ENCODE assay signal across 1 cellular context in the genomic region with DNA sequence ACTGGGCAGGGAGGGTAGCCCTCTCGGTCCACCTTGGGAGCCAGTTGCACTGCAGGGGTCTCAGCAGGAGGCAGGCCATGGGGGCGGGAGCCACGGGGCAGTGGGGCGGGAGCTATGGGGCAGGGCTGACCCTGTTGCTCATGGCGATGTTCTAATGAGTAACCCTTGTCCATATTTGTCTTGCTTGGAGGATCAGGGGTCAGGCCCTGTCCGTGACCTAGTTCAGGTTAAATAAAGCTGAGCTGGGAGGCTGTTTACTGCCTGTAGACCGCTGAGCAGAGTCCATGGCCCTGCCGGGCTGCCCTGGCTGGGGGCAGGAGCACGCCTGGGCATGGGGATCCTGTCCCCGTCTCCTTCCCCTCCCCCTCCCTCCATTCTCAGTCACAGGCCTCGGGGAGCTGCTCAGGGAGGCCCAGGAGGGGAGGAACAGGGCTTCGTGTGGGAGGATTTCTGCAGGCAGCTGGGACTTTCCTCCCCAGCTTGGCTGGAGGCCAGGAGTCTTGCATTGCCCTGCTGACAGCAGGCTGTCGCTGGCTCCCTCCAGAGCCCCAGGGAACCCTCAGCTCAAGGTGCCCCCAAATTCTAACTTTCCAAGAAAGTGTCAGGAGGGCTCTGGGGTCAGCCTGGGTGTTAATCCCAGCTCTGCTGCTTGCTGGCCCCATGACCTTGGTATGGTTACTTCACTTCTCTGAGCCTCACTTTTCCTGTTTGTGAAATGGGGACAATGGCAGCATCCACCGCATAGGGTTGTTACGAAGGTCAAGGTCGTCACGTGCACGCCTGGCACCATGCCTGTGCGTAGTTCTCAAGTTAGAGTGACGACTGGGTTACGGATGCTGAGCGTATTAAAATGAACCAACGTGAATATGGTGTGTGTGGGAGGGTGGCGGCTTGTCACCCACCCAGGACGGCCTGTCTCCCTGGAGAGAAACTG.
TF ChIP-seq lines count a peak whose summit lies in the region.

No MANE protein-coding gene starts in this region.

TF ChIP-seq in HepG2, 621 proteins besides CTCF, POLR2A, EP300 and RAD21 (continued from another document and continues in another):
- TF ChIP-seq, protein P1, sequence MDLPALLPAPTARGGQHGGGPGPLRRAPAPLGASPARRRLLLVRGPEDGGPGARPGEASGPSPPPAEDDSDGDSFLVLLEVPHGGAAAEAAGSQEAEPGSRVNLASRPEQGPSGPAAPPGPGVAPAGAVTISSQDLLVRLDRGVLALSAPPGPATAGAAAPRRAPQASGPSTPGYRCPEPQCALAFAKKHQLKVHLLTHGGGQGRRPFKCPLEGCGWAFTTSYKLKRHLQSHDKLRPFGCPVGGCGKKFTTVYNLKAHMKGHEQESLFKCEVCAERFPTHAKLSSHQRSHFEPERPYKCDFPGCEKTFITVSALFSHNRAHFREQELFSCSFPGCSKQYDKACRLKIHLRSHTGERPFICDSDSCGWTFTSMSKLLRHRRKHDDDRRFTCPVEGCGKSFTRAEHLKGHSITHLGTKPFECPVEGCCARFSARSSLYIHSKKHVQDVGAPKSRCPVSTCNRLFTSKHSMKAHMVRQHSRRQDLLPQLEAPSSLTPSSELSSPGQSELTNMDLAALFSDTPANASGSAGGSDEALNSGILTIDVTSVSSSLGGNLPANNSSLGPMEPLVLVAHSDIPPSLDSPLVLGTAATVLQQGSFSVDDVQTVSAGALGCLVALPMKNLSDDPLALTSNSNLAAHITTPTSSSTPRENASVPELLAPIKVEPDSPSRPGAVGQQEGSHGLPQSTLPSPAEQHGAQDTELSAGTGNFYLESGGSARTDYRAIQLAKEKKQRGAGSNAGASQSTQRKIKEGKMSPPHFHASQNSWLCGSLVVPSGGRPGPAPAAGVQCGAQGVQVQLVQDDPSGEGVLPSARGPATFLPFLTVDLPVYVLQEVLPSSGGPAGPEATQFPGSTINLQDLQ (CRISPR knock-in tag; IDR thresholded peaks at IDR 0.05), result no peak; the same call in 1 of the 2 replicates
- TF ChIP-seq, protein P2, sequence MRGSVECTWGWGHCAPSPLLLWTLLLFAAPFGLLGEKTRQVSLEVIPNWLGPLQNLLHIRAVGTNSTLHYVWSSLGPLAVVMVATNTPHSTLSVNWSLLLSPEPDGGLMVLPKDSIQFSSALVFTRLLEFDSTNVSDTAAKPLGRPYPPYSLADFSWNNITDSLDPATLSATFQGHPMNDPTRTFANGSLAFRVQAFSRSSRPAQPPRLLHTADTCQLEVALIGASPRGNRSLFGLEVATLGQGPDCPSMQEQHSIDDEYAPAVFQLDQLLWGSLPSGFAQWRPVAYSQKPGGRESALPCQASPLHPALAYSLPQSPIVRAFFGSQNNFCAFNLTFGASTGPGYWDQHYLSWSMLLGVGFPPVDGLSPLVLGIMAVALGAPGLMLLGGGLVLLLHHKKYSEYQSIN (CRISPR knock-in tag; IDR thresholded peaks at IDR 0.05; ENCODE audit: borderline replicate concordance), result no peak
- TF ChIP-seq, protein P3, sequence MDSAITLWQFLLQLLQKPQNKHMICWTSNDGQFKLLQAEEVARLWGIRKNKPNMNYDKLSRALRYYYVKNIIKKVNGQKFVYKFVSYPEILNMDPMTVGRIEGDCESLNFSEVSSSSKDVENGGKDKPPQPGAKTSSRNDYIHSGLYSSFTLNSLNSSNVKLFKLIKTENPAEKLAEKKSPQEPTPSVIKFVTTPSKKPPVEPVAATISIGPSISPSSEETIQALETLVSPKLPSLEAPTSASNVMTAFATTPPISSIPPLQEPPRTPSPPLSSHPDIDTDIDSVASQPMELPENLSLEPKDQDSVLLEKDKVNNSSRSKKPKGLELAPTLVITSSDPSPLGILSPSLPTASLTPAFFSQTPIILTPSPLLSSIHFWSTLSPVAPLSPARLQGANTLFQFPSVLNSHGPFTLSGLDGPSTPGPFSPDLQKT (CRISPR knock-in tag; IDR thresholded peaks at IDR 0.05; ENCODE audit: borderline replicate concordance), result no peak
- TF ChIP-seq SIN3B (IDR thresholded peaks at IDR 0.05; ENCODE audit: low read length), result no peak
- TF ChIP-seq ZSCAN31 (CRISPR knock-in tag; IDR thresholded peaks at IDR 0.05; ENCODE audit: low read depth), result peak; percentile 59
- peak; percentile 80 for TF ChIP-seq JUN (CRISPR knock-in tag; IDR thresholded peaks at IDR 0.05)
- TF ChIP-seq CENPT (CRISPR knock-in tag; IDR thresholded peaks at IDR 0.05; ENCODE audit: low read depth), result no peak
- TF ChIP-seq POGZ (CRISPR knock-in tag; IDR thresholded peaks at IDR 0.05), result peak; percentile 47; the same call in 1 of the 2 replicates
- TF ChIP-seq ZNF501 (CRISPR knock-in tag; IDR thresholded peaks at IDR 0.05), result peak; percentile 94
- TF ChIP-seq, protein P4, sequence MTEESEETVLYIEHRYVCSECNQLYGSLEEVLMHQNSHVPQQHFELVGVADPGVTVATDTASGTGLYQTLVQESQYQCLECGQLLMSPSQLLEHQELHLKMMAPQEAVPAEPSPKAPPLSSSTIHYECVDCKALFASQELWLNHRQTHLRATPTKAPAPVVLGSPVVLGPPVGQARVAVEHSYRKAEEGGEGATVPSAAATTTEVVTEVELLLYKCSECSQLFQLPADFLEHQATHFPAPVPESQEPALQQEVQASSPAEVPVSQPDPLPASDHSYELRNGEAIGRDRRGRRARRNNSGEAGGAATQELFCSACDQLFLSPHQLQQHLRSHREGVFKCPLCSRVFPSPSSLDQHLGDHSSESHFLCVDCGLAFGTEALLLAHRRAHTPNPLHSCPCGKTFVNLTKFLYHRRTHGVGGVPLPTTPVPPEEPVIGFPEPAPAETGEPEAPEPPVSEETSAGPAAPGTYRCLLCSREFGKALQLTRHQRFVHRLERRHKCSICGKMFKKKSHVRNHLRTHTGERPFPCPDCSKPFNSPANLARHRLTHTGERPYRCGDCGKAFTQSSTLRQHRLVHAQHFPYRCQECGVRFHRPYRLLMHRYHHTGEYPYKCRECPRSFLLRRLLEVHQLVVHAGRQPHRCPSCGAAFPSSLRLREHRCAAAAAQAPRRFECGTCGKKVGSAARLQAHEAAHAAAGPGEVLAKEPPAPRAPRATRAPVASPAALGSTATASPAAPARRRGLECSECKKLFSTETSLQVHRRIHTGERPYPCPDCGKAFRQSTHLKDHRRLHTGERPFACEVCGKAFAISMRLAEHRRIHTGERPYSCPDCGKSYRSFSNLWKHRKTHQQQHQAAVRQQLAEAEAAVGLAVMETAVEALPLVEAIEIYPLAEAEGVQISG (CRISPR knock-in tag; IDR thresholded peaks at IDR 0.05), result peak; percentile 92
- no peak; the same call in 1 of the 2 replicates for TF ChIP-seq ZNF703 (CRISPR knock-in tag; IDR thresholded peaks at IDR 0.05; ENCODE audit: borderline replicate concordance)
- TF ChIP-seq JUNB (CRISPR knock-in tag; IDR thresholded peaks at IDR 0.05; ENCODE audit: borderline replicate concordance), result no peak
- TF ChIP-seq ZNF7 (CRISPR knock-in tag; IDR thresholded peaks at IDR 0.05), result no peak
- TF ChIP-seq TCF7L2 (IDR thresholded peaks at IDR 0.05; ENCODE audit: low read depth, low read length), result no peak
- TF ChIP-seq SMAD9 (CRISPR knock-in tag; IDR thresholded peaks at IDR 0.05), result no peak
- TF ChIP-seq ZNF441 (CRISPR knock-in tag; IDR thresholded peaks at IDR 0.05; ENCODE audit: borderline replicate concordance), result peak; percentile 29; the same call in 1 of the 2 replicates
- no peak for TF ChIP-seq PHB2 (IDR thresholded peaks at IDR 0.05; ENCODE audit: partially characterized antibody)
- TF ChIP-seq YY1 (IDR thresholded peaks at IDR 0.05; ENCODE audit: insufficient read depth, insufficient replicate concordance, low read depth, low read length), result peak; percentile 44
- TF ChIP-seq, protein P5, sequence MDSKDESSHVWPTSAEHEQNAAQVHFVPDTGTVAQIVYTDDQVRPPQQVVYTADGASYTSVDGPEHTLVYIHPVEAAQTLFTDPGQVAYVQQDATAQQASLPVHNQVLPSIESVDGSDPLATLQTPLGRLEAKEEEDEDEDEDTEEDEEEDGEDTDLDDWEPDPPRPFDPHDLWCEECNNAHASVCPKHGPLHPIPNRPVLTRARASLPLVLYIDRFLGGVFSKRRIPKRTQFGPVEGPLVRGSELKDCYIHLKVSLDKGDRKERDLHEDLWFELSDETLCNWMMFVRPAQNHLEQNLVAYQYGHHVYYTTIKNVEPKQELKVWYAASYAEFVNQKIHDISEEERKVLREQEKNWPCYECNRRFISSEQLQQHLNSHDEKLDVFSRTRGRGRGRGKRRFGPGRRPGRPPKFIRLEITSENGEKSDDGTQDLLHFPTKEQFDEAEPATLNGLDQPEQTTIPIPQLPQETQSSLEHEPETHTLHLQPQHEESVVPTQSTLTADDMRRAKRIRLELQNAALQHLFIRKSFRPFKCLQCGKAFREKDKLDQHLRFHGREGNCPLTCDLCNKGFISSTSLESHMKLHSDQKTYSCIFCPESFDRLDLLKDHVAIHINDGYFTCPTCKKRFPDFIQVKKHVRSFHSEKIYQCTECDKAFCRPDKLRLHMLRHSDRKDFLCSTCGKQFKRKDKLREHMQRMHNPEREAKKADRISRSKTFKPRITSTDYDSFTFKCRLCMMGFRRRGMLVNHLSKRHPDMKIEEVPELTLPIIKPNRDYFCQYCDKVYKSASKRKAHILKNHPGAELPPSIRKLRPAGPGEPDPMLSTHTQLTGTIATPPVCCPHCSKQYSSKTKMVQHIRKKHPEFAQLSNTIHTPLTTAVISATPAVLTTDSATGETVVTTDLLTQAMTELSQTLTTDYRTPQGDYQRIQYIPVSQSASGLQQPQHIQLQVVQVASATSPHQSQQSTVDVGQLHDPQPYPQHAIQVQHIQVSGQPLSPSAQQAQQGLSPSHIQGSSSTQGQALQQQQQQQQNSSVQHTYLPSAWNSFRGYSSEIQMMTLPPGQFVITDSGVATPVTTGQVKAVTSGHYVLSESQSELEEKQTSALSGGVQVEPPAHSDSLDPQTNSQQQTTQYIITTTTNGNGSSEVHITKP (CRISPR knock-in tag; IDR thresholded peaks at IDR 0.05; ENCODE audit: low read depth), result 0 out of 2 replicates have a peak, but pooled peaks have one; percentile 40
- TF ChIP-seq, protein P6, sequence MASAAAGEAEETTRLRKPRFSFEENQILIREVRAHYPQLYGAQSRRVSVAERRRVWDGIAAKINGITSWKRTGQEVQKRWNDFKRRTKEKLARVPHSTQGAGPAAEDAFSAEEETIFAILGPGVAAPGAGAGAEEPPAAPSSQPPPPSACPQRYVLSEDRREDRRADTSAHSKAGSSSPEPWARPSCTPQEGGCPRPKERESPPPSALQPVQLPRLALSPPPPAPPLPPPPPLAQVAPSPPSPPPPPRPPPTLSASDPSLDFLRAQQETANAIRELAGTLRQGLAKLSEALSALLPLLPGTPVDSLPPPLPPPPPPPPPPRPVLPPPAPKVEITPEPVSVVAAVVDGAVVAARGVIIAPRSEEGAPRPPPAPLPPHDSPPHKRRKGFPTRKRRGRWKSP (CRISPR knock-in tag; IDR thresholded peaks at IDR 0.05), result peak; percentile 90
- TF ChIP-seq ZNF589 (CRISPR knock-in tag; conservative IDR thresholded peaks at IDR 0.05), result no peak
- peak; percentile 63; the same call in 1 of the 2 replicates for TF ChIP-seq ZSCAN12 (CRISPR knock-in tag; IDR thresholded peaks at IDR 0.05)
- peak; percentile 96 for TF ChIP-seq ZBTB7B (CRISPR knock-in tag; IDR thresholded peaks at IDR 0.05)
- peak; percentile 74 for TF ChIP-seq U2AF1 (optimal IDR thresholded peaks at IDR 0.05; ENCODE audit: low read depth, low read length)
- no peak for TF ChIP-seq ATF7 (IDR thresholded peaks at IDR 0.05)
- peak; percentile 50; the same call in 1 of the 2 replicates for TF ChIP-seq ATF7 (CRISPR knock-in tag; IDR thresholded peaks at IDR 0.05)
- TF ChIP-seq, protein P7, sequence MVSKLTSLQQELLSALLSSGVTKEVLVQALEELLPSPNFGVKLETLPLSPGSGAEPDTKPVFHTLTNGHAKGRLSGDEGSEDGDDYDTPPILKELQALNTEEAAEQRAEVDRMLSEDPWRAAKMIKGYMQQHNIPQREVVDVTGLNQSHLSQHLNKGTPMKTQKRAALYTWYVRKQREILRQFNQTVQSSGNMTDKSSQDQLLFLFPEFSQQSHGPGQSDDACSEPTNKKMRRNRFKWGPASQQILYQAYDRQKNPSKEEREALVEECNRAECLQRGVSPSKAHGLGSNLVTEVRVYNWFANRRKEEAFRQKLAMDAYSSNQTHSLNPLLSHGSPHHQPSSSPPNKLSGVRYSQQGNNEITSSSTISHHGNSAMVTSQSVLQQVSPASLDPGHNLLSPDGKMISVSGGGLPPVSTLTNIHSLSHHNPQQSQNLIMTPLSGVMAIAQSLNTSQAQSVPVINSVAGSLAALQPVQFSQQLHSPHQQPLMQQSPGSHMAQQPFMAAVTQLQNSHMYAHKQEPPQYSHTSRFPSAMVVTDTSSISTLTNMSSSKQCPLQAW (CRISPR knock-in tag; IDR thresholded peaks at IDR 0.05), result peak; percentile 99
- TF ChIP-seq GATAD2A (CRISPR knock-in tag; IDR thresholded peaks at IDR 0.05), result peak; percentile 86
- TF ChIP-seq, protein P8, sequence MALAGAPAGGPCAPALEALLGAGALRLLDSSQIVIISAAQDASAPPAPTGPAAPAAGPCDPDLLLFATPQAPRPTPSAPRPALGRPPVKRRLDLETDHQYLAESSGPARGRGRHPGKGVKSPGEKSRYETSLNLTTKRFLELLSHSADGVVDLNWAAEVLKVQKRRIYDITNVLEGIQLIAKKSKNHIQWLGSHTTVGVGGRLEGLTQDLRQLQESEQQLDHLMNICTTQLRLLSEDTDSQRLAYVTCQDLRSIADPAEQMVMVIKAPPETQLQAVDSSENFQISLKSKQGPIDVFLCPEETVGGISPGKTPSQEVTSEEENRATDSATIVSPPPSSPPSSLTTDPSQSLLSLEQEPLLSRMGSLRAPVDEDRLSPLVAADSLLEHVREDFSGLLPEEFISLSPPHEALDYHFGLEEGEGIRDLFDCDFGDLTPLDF (CRISPR knock-in tag; IDR thresholded peaks at IDR 0.05), result no peak
- TF ChIP-seq STAT5B (CRISPR knock-in tag; IDR thresholded peaks at IDR 0.05), result 0 out of 2 replicates have a peak, but pooled peaks have one; percentile 37
- TF ChIP-seq TCF12 (IDR thresholded peaks at IDR 0.05), result no peak
- peak; percentile 99 for TF ChIP-seq TCF12 (CRISPR knock-in tag; IDR thresholded peaks at IDR 0.05)
- TF ChIP-seq POLR2AphosphoS5 (IDR thresholded peaks at IDR 0.05; ENCODE audit: low read depth, low read length), result 0 out of 2 replicates have a peak, but pooled peaks have one; percentile 50
- TF ChIP-seq PHF5A (CRISPR knock-in tag; IDR thresholded peaks at IDR 0.05; ENCODE audit: low read depth, unreplicated experiment), result peak; percentile 98
- TF ChIP-seq ZNF44 (CRISPR knock-in tag; IDR thresholded peaks at IDR 0.05), result no peak; the same call in 1 of the 2 replicates
- TF ChIP-seq NRL (CRISPR knock-in tag; IDR thresholded peaks at IDR 0.05; ENCODE audit: borderline replicate concordance), result peak; percentile 32; the same call in 1 of the 2 replicates
- TF ChIP-seq ZNF615 (CRISPR knock-in tag; IDR thresholded peaks at IDR 0.05; ENCODE audit: borderline replicate concordance), result no peak; the same call in 1 of the 2 replicates
- TF ChIP-seq NFYB (CRISPR knock-in tag; IDR thresholded peaks at IDR 0.05), result 0 out of 2 replicates have a peak, but pooled peaks have one; percentile 12
- no peak for TF ChIP-seq MTF1 (CRISPR knock-in tag; IDR thresholded peaks at IDR 0.05)
- TF ChIP-seq, protein P9, sequence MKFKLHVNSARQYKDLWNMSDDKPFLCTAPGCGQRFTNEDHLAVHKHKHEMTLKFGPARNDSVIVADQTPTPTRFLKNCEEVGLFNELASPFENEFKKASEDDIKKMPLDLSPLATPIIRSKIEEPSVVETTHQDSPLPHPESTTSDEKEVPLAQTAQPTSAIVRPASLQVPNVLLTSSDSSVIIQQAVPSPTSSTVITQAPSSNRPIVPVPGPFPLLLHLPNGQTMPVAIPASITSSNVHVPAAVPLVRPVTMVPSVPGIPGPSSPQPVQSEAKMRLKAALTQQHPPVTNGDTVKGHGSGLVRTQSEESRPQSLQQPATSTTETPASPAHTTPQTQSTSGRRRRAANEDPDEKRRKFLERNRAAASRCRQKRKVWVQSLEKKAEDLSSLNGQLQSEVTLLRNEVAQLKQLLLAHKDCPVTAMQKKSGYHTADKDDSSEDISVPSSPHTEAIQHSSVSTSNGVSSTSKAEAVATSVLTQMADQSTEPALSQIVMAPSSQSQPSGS (CRISPR knock-in tag; IDR thresholded peaks at IDR 0.05), result peak; percentile 79
